ENCODE assay signal across 1 cellular context in genomic region chr5:85476617-85477016, GRCh38.
TF ChIP-seq lines count a peak whose summit lies in the region.

No MANE protein-coding gene starts in this region.

TF ChIP-seq in HepG2, 621 proteins besides CTCF, POLR2A, EP300 and RAD21 (continued from another document):
- TF ChIP-seq ZNF589 (CRISPR knock-in tag; conservative IDR thresholded peaks at IDR 0.05) (no peak), KDM1A (CRISPR knock-in tag; IDR thresholded peaks at IDR 0.05) (no peak), POLR2G (IDR thresholded peaks at IDR 0.05; ENCODE audit: low read depth, low read length) (no peak), FLYWCH1 (CRISPR knock-in tag; IDR thresholded peaks at IDR 0.05) (no peak), ZBTB8A (CRISPR knock-in tag; IDR thresholded peaks at IDR 0.05; ENCODE audit: borderline replicate concordance, low read depth) (no peak), FOXK2 (IDR thresholded peaks at IDR 0.05) (no peak), REPIN1 (CRISPR knock-in tag; IDR thresholded peaks at IDR 0.05; ENCODE audit: borderline replicate concordance, low read depth) (no peak)
